1 cellular context compared by ENCODE assay signal in genomic region chr2:10431797-10432196, GRCh38.
TF ChIP-seq lines count a peak whose summit lies in the region.

No MANE protein-coding gene starts in this region.

TF ChIP-seq in HepG2, 621 proteins besides CTCF, POLR2A, EP300 and RAD21:
- no peak for TF ChIP-seq ZHX2 (IDR thresholded peaks at IDR 0.05; ENCODE audit: low read depth)
- TF ChIP-seq ZHX2 (CRISPR knock-in tag; IDR thresholded peaks at IDR 0.05; ENCODE audit: borderline replicate concordance): no peak
- peak; percentile 17 for TF ChIP-seq IKZF4 (CRISPR knock-in tag; IDR thresholded peaks at IDR 0.05; ENCODE audit: borderline replicate concordance, low read depth, not compliant biosample characterization)
